Comparison of ENCODE assay signal across 1 cellular context in genomic region chr1:167219646-167220536, GRCh38.
TF ChIP-seq lines count a peak whose summit lies in the region.

No MANE protein-coding gene starts in this region.

TF ChIP-seq in HepG2, 621 proteins besides CTCF, POLR2A, EP300 and RAD21 (continued from another document and continues in another):
- TF ChIP-seq ZNF318 (CRISPR knock-in tag; IDR thresholded peaks at IDR 0.05), result no peak
- TF ChIP-seq GATA4 (IDR thresholded peaks at IDR 0.05; ENCODE audit: borderline replicate concordance, low read depth), result no peak
- no peak for TF ChIP-seq PBX3 (CRISPR knock-in tag; IDR thresholded peaks at IDR 0.05; ENCODE audit: borderline replicate concordance)
- no peak for TF ChIP-seq ADNP (CRISPR knock-in tag; IDR thresholded peaks at IDR 0.05)
- peak; percentile 58 for TF ChIP-seq HOXA3 (CRISPR knock-in tag; IDR thresholded peaks at IDR 0.05)
- peak; percentile 42; the same call in 1 of the 2 replicates for TF ChIP-seq ZNF598 (CRISPR knock-in tag; IDR thresholded peaks at IDR 0.05; ENCODE audit: borderline replicate concordance)
- TF ChIP-seq ZNF569 (CRISPR knock-in tag; IDR thresholded peaks at IDR 0.05; ENCODE audit: borderline replicate concordance), result peak; percentile 43; the same call in 1 of the 2 replicates
- peak; percentile 82; the same call in 1 of the 2 replicates for TF ChIP-seq BATF2 (CRISPR knock-in tag; IDR thresholded peaks at IDR 0.05)
- TF ChIP-seq CREB1 (IDR thresholded peaks at IDR 0.05), result no peak
- no peak for TF ChIP-seq CREB1 (CRISPR knock-in tag; IDR thresholded peaks at IDR 0.05)
- no peak; the same call in 1 of the 2 replicates for TF ChIP-seq ZNF563 (CRISPR knock-in tag; IDR thresholded peaks at IDR 0.05)
- no peak for TF ChIP-seq ZNF34 (CRISPR knock-in tag; IDR thresholded peaks at IDR 0.05; ENCODE audit: borderline replicate concordance)
- TF ChIP-seq IRF2 (CRISPR knock-in tag; IDR thresholded peaks at IDR 0.05), result 0 out of 2 replicates have a peak, but pooled peaks have one; percentile 1
- TF ChIP-seq SIN3B (IDR thresholded peaks at IDR 0.05; ENCODE audit: low read length), result peak; percentile 80
- peak; percentile 25; the same call in 1 of the 2 replicates for TF ChIP-seq ZNF747 (CRISPR knock-in tag; IDR thresholded peaks at IDR 0.05; ENCODE audit: borderline replicate concordance)
- TF ChIP-seq JDP2 (CRISPR knock-in tag; IDR thresholded peaks at IDR 0.05; ENCODE audit: borderline replicate concordance), result no peak
- TF ChIP-seq, protein P1, sequence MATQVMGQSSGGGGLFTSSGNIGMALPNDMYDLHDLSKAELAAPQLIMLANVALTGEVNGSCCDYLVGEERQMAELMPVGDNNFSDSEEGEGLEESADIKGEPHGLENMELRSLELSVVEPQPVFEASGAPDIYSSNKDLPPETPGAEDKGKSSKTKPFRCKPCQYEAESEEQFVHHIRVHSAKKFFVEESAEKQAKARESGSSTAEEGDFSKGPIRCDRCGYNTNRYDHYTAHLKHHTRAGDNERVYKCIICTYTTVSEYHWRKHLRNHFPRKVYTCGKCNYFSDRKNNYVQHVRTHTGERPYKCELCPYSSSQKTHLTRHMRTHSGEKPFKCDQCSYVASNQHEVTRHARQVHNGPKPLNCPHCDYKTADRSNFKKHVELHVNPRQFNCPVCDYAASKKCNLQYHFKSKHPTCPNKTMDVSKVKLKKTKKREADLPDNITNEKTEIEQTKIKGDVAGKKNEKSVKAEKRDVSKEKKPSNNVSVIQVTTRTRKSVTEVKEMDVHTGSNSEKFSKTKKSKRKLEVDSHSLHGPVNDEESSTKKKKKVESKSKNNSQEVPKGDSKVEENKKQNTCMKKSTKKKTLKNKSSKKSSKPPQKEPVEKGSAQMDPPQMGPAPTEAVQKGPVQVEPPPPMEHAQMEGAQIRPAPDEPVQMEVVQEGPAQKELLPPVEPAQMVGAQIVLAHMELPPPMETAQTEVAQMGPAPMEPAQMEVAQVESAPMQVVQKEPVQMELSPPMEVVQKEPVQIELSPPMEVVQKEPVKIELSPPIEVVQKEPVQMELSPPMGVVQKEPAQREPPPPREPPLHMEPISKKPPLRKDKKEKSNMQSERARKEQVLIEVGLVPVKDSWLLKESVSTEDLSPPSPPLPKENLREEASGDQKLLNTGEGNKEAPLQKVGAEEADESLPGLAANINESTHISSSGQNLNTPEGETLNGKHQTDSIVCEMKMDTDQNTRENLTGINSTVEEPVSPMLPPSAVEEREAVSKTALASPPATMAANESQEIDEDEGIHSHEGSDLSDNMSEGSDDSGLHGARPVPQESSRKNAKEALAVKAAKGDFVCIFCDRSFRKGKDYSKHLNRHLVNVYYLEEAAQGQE (IDR thresholded peaks at IDR 0.05; ENCODE audit: borderline replicate concordance in 1 of 2, low read depth in 1 of 2, low read length in 2 of 2), result no peak
- peak; percentile 54; the same call in 1 of the 2 replicates for TF ChIP-seq ZZZ3 (CRISPR knock-in tag; IDR thresholded peaks at IDR 0.05; ENCODE audit: borderline replicate concordance)
- TF ChIP-seq SNRNP70 (IDR thresholded peaks at IDR 0.05; ENCODE audit: low read depth, low read length), result no peak
- TF ChIP-seq, protein P2, sequence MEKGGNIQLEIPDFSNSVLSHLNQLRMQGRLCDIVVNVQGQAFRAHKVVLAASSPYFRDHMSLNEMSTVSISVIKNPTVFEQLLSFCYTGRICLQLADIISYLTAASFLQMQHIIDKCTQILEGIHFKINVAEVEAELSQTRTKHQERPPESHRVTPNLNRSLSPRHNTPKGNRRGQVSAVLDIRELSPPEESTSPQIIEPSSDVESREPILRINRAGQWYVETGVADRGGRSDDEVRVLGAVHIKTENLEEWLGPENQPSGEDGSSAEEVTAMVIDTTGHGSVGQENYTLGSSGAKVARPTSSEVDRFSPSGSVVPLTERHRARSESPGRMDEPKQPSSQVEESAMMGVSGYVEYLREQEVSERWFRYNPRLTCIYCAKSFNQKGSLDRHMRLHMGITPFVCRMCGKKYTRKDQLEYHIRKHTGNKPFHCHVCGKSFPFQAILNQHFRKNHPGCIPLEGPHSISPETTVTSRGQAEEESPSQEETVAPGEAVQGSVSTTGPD (CRISPR knock-in tag; IDR thresholded peaks at IDR 0.05), result no peak
- no peak for TF ChIP-seq MLLT10 (CRISPR knock-in tag; IDR thresholded peaks at IDR 0.05)
- TF ChIP-seq, protein P3, sequence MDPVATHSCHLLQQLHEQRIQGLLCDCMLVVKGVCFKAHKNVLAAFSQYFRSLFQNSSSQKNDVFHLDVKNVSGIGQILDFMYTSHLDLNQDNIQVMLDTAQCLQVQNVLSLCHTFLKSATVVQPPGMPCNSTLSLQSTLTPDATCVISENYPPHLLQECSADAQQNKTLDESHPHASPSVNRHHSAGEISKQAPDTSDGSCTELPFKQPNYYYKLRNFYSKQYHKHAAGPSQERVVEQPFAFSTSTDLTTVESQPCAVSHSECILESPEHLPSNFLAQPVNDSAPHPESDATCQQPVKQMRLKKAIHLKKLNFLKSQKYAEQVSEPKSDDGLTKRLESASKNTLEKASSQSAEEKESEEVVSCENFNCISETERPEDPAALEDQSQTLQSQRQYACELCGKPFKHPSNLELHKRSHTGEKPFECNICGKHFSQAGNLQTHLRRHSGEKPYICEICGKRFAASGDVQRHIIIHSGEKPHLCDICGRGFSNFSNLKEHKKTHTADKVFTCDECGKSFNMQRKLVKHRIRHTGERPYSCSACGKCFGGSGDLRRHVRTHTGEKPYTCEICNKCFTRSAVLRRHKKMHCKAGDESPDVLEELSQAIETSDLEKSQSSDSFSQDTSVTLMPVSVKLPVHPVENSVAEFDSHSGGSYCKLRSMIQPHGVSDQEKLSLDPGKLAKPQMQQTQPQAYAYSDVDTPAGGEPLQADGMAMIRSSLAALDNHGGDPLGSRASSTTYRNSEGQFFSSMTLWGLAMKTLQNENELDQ (CRISPR knock-in tag; IDR thresholded peaks at IDR 0.05; ENCODE audit: borderline replicate concordance), result no peak
- no peak; the same call in 1 of the 2 replicates for TF ChIP-seq LBX2 (CRISPR knock-in tag; IDR thresholded peaks at IDR 0.05; ENCODE audit: borderline replicate concordance)
- TF ChIP-seq SRSF4 (IDR thresholded peaks at IDR 0.05; ENCODE audit: low read depth, low read length, poor library complexity, severe bottlenecking), result no peak
- TF ChIP-seq STAT5B (CRISPR knock-in tag; IDR thresholded peaks at IDR 0.05), result peak; percentile 11; the same call in 1 of the 2 replicates
- no peak; the same call in 1 of the 2 replicates for TF ChIP-seq GPN1 (CRISPR knock-in tag; IDR thresholded peaks at IDR 0.05; ENCODE audit: borderline replicate concordance)
- peak; percentile 68; the same call in 1 of the 2 replicates for TF ChIP-seq ZMAT3 (CRISPR knock-in tag; conservative IDR thresholded peaks at IDR 0.05)
- TF ChIP-seq KLF16 (CRISPR knock-in tag; IDR thresholded peaks at IDR 0.05), result peak in 1 of 2 experiments; percentile 61; a peak in 2 of 4 replicates
- TF ChIP-seq PHB2 (IDR thresholded peaks at IDR 0.05; ENCODE audit: partially characterized antibody), result no peak
- TF ChIP-seq FUBP1 (CRISPR knock-in tag; IDR thresholded peaks at IDR 0.05; ENCODE audit: borderline replicate concordance), result no peak
- TF ChIP-seq ZNF768 (CRISPR knock-in tag; IDR thresholded peaks at IDR 0.05), result no peak; the same call in 1 of the 2 replicates
- TF ChIP-seq, protein P4, sequence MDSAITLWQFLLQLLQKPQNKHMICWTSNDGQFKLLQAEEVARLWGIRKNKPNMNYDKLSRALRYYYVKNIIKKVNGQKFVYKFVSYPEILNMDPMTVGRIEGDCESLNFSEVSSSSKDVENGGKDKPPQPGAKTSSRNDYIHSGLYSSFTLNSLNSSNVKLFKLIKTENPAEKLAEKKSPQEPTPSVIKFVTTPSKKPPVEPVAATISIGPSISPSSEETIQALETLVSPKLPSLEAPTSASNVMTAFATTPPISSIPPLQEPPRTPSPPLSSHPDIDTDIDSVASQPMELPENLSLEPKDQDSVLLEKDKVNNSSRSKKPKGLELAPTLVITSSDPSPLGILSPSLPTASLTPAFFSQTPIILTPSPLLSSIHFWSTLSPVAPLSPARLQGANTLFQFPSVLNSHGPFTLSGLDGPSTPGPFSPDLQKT (CRISPR knock-in tag; IDR thresholded peaks at IDR 0.05; ENCODE audit: borderline replicate concordance), result 0 out of 2 replicates have a peak, but pooled peaks have one; percentile 13
